17 cellular contexts compared by ENCODE assay signal in the genomic region with DNA sequence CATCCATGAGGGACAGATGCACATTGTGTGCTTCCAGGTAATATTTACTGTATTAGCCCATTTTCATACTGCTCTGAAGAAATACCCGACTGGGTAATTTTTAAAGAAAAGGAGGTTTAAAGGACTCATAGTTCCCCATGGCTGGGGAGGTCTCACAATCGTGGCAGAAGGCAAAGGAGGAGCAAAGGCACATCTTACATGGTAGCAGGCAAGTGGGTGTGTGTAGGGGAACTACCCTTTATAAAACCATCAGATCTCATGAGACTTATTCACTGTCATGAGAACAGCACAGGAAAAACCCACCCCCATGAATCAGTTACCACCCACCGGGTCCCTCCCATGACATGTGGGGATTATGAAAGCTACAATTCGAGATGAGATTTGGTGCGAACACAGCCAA.
"Had no signal": no experiment of that assay in that cellular context is flagged by ENCODE, and none has a peak within 500 bp of the region (broad histone marks: within the 10 kb centered on the region; RNA-seq: fewer than 3 reads in every experiment).

No MANE protein-coding gene starts in this region.

- H3K27me3 Mint-ChIP-seq: dendritic cell treated with granulocyte-macrophage colony-stimulating factor and Interleukin-4, amounts not matched to agents 40 ng/mL and 50 ng/mL, for 4 days; progenitor cell of endocrine pancreas had no signal

- DNase-seq: kidney; left cardiac atrium; left ventricle myocardium superior; natural killer cell; nucleus accumbens; ovary; right cardiac atrium; stimulated activated CD4-positive, alpha-beta T cell treated with anti-CD3 and anti-CD28 coated beads, Interleukin-4, amount 100 ng/mL, for 1 hour; stimulated activated CD8-positive, alpha-beta memory T cell treated with anti-CD3 and anti-CD28 coated beads, Interleukin-4, amount 100 ng/mL, for 48 hours; stimulated activated naive CD8-positive, alpha-beta T cell treated with anti-CD3 and anti-CD28 coated beads, Interleukin-15, Interleukin-2, amounts not matched to agents 100 U/mL and 50 U/mL, for 24 hours; tibial artery had no signal

- H3K4me3 ChIP-seq: lung, ovary, tibial artery had no signal

- H3K36me3 Mint-ChIP-seq: stimulated activated effector memory CD8-positive, alpha-beta T cell treated with anti-CD3 and anti-CD28 coated beads, Interleukin-12 subunit alpha, Interleukin-12 subunit beta, amount 100 ng/mL, for 72 hours had no signal

- H3K4me1 ChIP-seq: foreskin keratinocyte had no signal

- H3K4me3 Mint-ChIP-seq: dendritic cell treated with granulocyte-macrophage colony-stimulating factor and Interleukin-4, amounts not matched to agents 40 ng/mL and 50 ng/mL, for 4 days; natural killer cell; neural crest cell; stimulated activated effector memory CD8-positive, alpha-beta T cell treated with anti-CD3 and anti-CD28 coated beads, Interleukin-12 subunit alpha, Interleukin-12 subunit beta, amount 100 ng/mL, for 72 hours had no signal

- H3K27ac Mint-ChIP-seq: dendritic cell treated with granulocyte-macrophage colony-stimulating factor and Interleukin-4, amounts not matched to agents 40 ng/mL and 50 ng/mL, for 4 days; natural killer cell; progenitor cell of endocrine pancreas; stimulated activated effector memory CD8-positive, alpha-beta T cell treated with anti-CD3 and anti-CD28 coated beads, Interleukin-12 subunit alpha, Interleukin-12 subunit beta, amount 100 ng/mL, for 72 hours had no signal

- H3K9me3 ChIP-seq: ovary had no signal

- H3K27ac ChIP-seq: foreskin keratinocyte, ovary, tibial artery had no signal

- H3K4me1 Mint-ChIP-seq: natural killer cell; neural crest cell; stimulated activated effector memory CD8-positive, alpha-beta T cell treated with anti-CD3 and anti-CD28 coated beads, Interleukin-12 subunit alpha, Interleukin-12 subunit beta, amount 100 ng/mL, for 72 hours had no signal

- H3K36me3 ChIP-seq: ovary, tibial artery had no signal

- H3K27me3 ChIP-seq: ovary, tibial artery had no signal

- ATAC-seq: natural killer cell; stimulated activated effector memory CD8-positive, alpha-beta T cell treated with anti-CD3 and anti-CD28 coated beads, Interleukin-12 subunit alpha, Interleukin-12 subunit beta, amount 100 ng/mL, for 72 hours; stimulated activated naive CD8-positive, alpha-beta T cell treated with anti-CD3 and anti-CD28 coated beads, Interleukin-15, Interleukin-2, amounts not matched to agents 100 U/mL and 50 U/mL, for 24 hours had no signal
